34 cellular contexts compared by ENCODE assay signal in genomic region chr6:87664943-87665342, GRCh38.
"Had no signal": no experiment of that assay in that cellular context is flagged by ENCODE, and none has a peak within 500 bp of the region (broad histone marks: within the 10 kb centered on the region; RNA-seq: fewer than 3 reads in every experiment).

No MANE protein-coding gene starts in this region.

- H3K27me3 ChIP-seq: adrenal gland, body of pancreas, dorsolateral prefrontal cortex, heart right ventricle, neural progenitor cell, thyroid gland, upper lobe of right lung had no signal

- H3K4me3 ChIP-seq: adrenal gland, body of pancreas, coronary artery, dorsolateral prefrontal cortex, heart right ventricle, neural progenitor cell, skin epidermis, thyroid gland, upper lobe of right lung had no signal

- H3K9ac ChIP-seq: neural progenitor cell had no signal

- H2AFZ ChIP-seq: neural progenitor cell had no signal

- H3K9me3 ChIP-seq: adrenal gland, body of pancreas, heart right ventricle, thyroid gland, upper lobe of right lung had no signal

- H3K4me1 ChIP-seq: body of pancreas, neural progenitor cell, thyroid gland, upper lobe of right lung had no signal

- H3K4me2 ChIP-seq: neural progenitor cell had no signal

- DNase-seq: activated CD4-positive, alpha-beta T cell treated with anti-CD3 and anti-CD28 coated beads for 48 hours; activated CD4-positive, alpha-beta T cell treated with anti-CD3 and anti-CD28 coated beads, Interleukin-2, amount 50 U/mL, for 48 hours; activated CD8-positive, alpha-beta memory T cell treated with anti-CD3 and anti-CD28 coated beads for 24 hours; activated effector memory CD4-positive, alpha-beta T cell treated with anti-CD3 and anti-CD28 coated beads, Interleukin-2, amount 50 U/mL, for 16 hours; activated naive CD4-positive, alpha-beta T cell treated with anti-CD3 and anti-CD28 coated beads for 36 hours; activated naive CD8-positive, alpha-beta T cell treated with anti-CD3 and anti-CD28 coated beads for 36 hours; adrenal gland; aorta; body of pancreas; cerebellar nuclear complex; dorsolateral prefrontal cortex; effector memory CD8-positive, alpha-beta T cell; foreskin fibroblast; heart right ventricle; midbrain; naive thymus-derived CD4-positive, alpha-beta T cell; occipital lobe; stimulated activated CD4-positive, alpha-beta T cell treated with anti-CD3 and anti-CD28 coated beads, Interleukin-1b, Interleukin-23, amount 100 ng/mL, for 48 hours; stimulated activated CD4-positive, alpha-beta T cell treated with anti-CD3 and anti-CD28 coated beads, Interleukin-4, amount 100 ng/mL, for 4 hours; stimulated activated CD8-positive, alpha-beta memory T cell treated with anti-CD3 and anti-CD28 coated beads, Interleukin-4, amount 100 ng/mL, for 48 hours; stimulated activated naive CD8-positive, alpha-beta T cell treated with anti-CD3 and anti-CD28 coated beads, Interleukin-15, amount 100 ng/mL, for 72 hours; SW 1271; T-helper 17 cell; T1000; thyroid gland; upper lobe of right lung; WERI-Rb-1 had no signal

- H3K36me3 ChIP-seq: thyroid gland had no signal

- H3K27ac ChIP-seq: adrenal gland, body of pancreas, coronary artery, heart right ventricle, neural progenitor cell, thyroid gland, upper lobe of right lung, WERI-Rb-1 had no signal

- FAIRE-seq: endothelial cell of umbilical vein had no signal

- ATAC-seq: activated CD4-positive, CD25-positive, alpha-beta regulatory T cell treated with anti-CD3 and anti-CD28 coated beads, Interleukin-2, amount 50 U/mL, for 24 hours; body of pancreas; effector memory CD8-positive, alpha-beta T cell; heart right ventricle; naive thymus-derived CD4-positive, alpha-beta T cell; sciatic nerve; stimulated activated memory B cell treated with anti-CD40 and anti-IgM and Interleukin-4, amounts not matched to agents 10 μg/mL and 1 μg/mL and 100 μg/mL, for 72 hours; stimulated activated naive CD8-positive, alpha-beta T cell treated with anti-CD3 and anti-CD28 coated beads, Interleukin-15, amount 100 ng/mL, for 72 hours; T-helper 17 cell; upper lobe of right lung had no signal
